Comparison of ENCODE assay signal across 29 cellular contexts in the genomic region with DNA sequence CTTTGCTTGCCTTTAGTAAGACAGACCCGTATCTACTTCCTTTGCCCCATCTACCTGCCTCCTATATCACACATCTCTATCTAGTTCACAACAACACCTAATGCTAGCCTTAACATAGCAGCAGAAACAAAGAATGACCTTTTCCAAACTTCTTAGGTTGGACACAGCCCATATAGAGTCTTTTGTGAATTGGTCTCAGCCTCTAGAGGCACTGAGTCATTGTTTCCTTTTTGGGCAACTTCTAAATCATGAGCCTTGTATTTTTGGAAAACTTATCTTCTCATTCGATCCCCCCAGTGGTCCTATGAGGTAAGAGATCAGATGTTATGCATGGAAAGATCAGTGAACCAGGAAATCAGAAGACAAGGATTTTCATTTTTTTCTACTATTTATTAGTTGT.
DNase-seq lines count a peak whose midpoint lies in the region; ATAC-seq and TF ChIP-seq lines count a peak whose summit lies in the region.
"Had no signal": no experiment of that assay in that cellular context is flagged by ENCODE, and none has a peak within 500 bp of the region (broad histone marks: within the 10 kb centered on the region; RNA-seq: fewer than 3 reads in every experiment).

No MANE protein-coding gene starts in this region.

- H3K9me3 Mint-ChIP-seq in endodermal cell: peaks cover 11% of the 10 kb centered on the region

- WGBS in IMR-90 (ENCODE audit: extremely low coverage in 2 of 2, insufficient read length in 1 of 2), 2 experiments: no CpG with 5 or more reads among the region's 2 CpGs
- WGBS in endodermal cell (ENCODE audit: insufficient coverage in 1 of 2, insufficient read length in 1 of 2), 2 experiments: 99% methylated on average over 2 of the region's 2 CpGs; no CpG with 5 or more reads in 1 of the 2 experiments
- 97% methylated on average over 1 of the region's 2 CpGs for WGBS in mesenchymal stem cell

- H3K4me1 Mint-ChIP-seq in endodermal cell: no peaks in the 10 kb centered on the region
- H3K4me1 Mint-ChIP-seq: naive thymus-derived CD8-positive, alpha-beta T cell; stimulated activated effector memory CD8-positive, alpha-beta T cell treated with anti-CD3 and anti-CD28 coated beads, Interleukin-12 subunit alpha, Interleukin-12 subunit beta, amount 100 ng/mL, for 72 hours had no signal

- H2BK15ac ChIP-seq in IMR-90 (ENCODE audit: low read depth, low read length) (0 out of 3 replicates have a peak overlapping the region, but pooled peaks have one; percentile 34), mesenchymal stem cell (ENCODE audit: low read depth, poor library complexity, severe bottlenecking) (no peak overlapping the region)

- H4K8ac ChIP-seq in IMR-90 (ENCODE audit: low read depth in 2 of 2, low read length in 2 of 2) (no peak overlapping the region), mesenchymal stem cell (ENCODE audit: low read length) (no peak overlapping the region)

- H3K4me2 ChIP-seq in IMR-90 (ENCODE audit: low read depth, low read length) (no peak overlapping the region), mesenchymal stem cell (ENCODE audit: low read length, poor library complexity, severe bottlenecking) (no peak overlapping the region)
- H3K4me2 ChIP-seq: BLaER1 treated with 17β-estradiol and CSF1 and Interleukin-3, amounts not matched to agents 10 nM and 100 nM had no signal

- H3K14ac ChIP-seq in IMR-90 (replicated peaks; ENCODE audit: low read depth, low read length): peak overlapping the region; percentile 72; the same call in 1 of the 2 replicates
- H3K14ac ChIP-seq in mesenchymal stem cell (ENCODE audit: low read length in 2 of 2): no peak overlapping the region

- H3K36me3 ChIP-seq in IMR-90 (ENCODE audit: control insufficient read depth, insufficient read depth, low read length) (no peaks in the 10 kb centered on the region), endodermal cell (ENCODE audit: control insufficient read depth, insufficient read depth, low read length) (no peaks in the 10 kb centered on the region), mesenchymal stem cell (ENCODE audit: control insufficient read depth in 1 of 2, insufficient read depth in 2 of 2, low read depth in 1 of 2, low read length in 2 of 2) (peaks cover 0 to 7% of the 10 kb centered on the region in 2 experiments)
- H3K36me3 ChIP-seq: adrenal gland; BLaER1 treated with 17β-estradiol and CSF1 and Interleukin-3, amounts not matched to agents 10 nM and 100 nM; esophagus squamous epithelium; heart left ventricle had no signal

- no peak for TF ChIP-seq POLR2A in IMR-90 (IDR thresholded peaks at IDR 0.05; ENCODE audit: low read depth, low read length)

- H2BK120ac ChIP-seq in IMR-90 (ENCODE audit: low read depth, low read length): 0 out of 2 replicates have a peak overlapping the region, but pooled peaks have one; percentile 46
- H2BK120ac ChIP-seq in mesenchymal stem cell (ENCODE audit: low read depth, low read length): no peak overlapping the region

- H3K4ac ChIP-seq in IMR-90 (ENCODE audit: low read depth, low read length): no peak overlapping the region
- no peak overlapping the region for H3K4ac ChIP-seq in mesenchymal stem cell (ENCODE audit: low read depth in 1 of 2, low read length in 2 of 2)

- H4K5ac ChIP-seq in IMR-90 (ENCODE audit: low read depth, low read length): no peak overlapping the region

- H3K27me3 ChIP-seq in IMR-90 (ENCODE audit: control insufficient read depth, insufficient read depth, low read length): no peaks in the 10 kb centered on the region
- H3K27me3 ChIP-seq in endodermal cell (ENCODE audit: control insufficient read depth, insufficient read depth, low read length, poor library complexity, severe bottlenecking): no peaks in the 10 kb centered on the region
- H3K27me3 ChIP-seq in mesenchymal stem cell (ENCODE audit: control insufficient read depth in 1 of 2, insufficient read depth in 1 of 2, low read length in 2 of 2): no peaks in the 10 kb centered on the region
- H3K27me3 ChIP-seq: adrenal gland; BLaER1 treated with 17β-estradiol and CSF1 and Interleukin-3, amounts not matched to agents 10 nM and 100 nM; esophagus squamous epithelium; heart left ventricle had no signal

- no peak overlapping the region for H3K23ac ChIP-seq in IMR-90 (ENCODE audit: low read depth, low read length)
- H3K23ac ChIP-seq in mesenchymal stem cell (ENCODE audit: low read length in 2 of 2): no peak overlapping the region

- no peak for TF ChIP-seq RAD21 in IMR-90 (IDR thresholded peaks at IDR 0.05; ENCODE audit: low read length)

- H2AK5ac ChIP-seq in IMR-90 (ENCODE audit: low read depth, low read length): no peak overlapping the region
- no peak overlapping the region for H2AK5ac ChIP-seq in mesenchymal stem cell (ENCODE audit: low read length, severe bottlenecking)

- H2BK5ac ChIP-seq in IMR-90 (ENCODE audit: low read depth, low read length, poor library complexity, severe bottlenecking) (no peak overlapping the region), mesenchymal stem cell (ENCODE audit: low read depth, low read length, poor library complexity, severe bottlenecking) (no peak overlapping the region)

- H3K4me1 ChIP-seq in IMR-90 (ENCODE audit: control insufficient read depth, insufficient read depth, low read length) (no peaks in the 10 kb centered on the region), endodermal cell (ENCODE audit: control insufficient read depth, insufficient read depth, low read length) (no peaks in the 10 kb centered on the region), mesenchymal stem cell (ENCODE audit: control insufficient read depth, insufficient read depth, low read depth, low read length) (no peaks in the 10 kb centered on the region)
- H3K4me1 ChIP-seq: BLaER1 treated with 17β-estradiol and CSF1 and Interleukin-3, amounts not matched to agents 10 nM and 100 nM; esophagus squamous epithelium; heart left ventricle had no signal

- dilution Hi-C loops in IMR-90 (cut with HindIII; ENCODE audit: low sequenced_read_pairs, unreplicated experiment): no loop called here

- H3K18ac ChIP-seq in IMR-90 (ENCODE audit: low read depth, low read length) (peak overlapping the region; percentile 64; the same call in 1 of the 2 replicates), mesenchymal stem cell (ENCODE audit: low read depth in 1 of 2, low read length in 2 of 2) (no peak overlapping the region)

- H3K79me1 ChIP-seq in IMR-90 (ENCODE audit: low read depth in 1 of 2, low read length in 2 of 2) (no peaks in the 10 kb centered on the region), mesenchymal stem cell (replicated peaks; ENCODE audit: low read length, poor library complexity, severe bottlenecking) (no peaks in the 10 kb centered on the region)

- TF ChIP-seq CTCF in AG10803 (conservative IDR thresholded peaks at IDR 0.05; ENCODE audit: low read length): 0 out of 2 replicates have a peak, but pooled peaks have one; percentile 10
- no peak for TF ChIP-seq CTCF in IMR-90 (conservative IDR thresholded peaks at IDR 0.05; ENCODE audit: low read depth, low read length)
- peak; percentile 15 for TF ChIP-seq CTCF in endodermal cell (conservative IDR thresholded peaks at IDR 0.05)

- intact Hi-C loops in IMR-90 (cut with micrococcal nuclease): no loop called here

- no TSS peak for BruUV-seq in IMR-90 (replicated peaks; lab: Mats Ljungman, UMichigan)

- CTCF ChIA-PET in IMR-90 (lab: Yijun Ruan, JAX): no interaction called here

- no peaks in the 10 kb centered on the region for H4K20me1 ChIP-seq in IMR-90 (ENCODE audit: insufficient read depth, low read length)
- H4K20me1 ChIP-seq: BLaER1 treated with 17β-estradiol and CSF1 and Interleukin-3, amounts not matched to agents 10 nM and 100 nM had no signal

- H2AK9ac ChIP-seq in IMR-90 (replicated peaks; ENCODE audit: low read depth, low read length, poor library complexity): no peak overlapping the region

- no peak overlapping the region for H4K91ac ChIP-seq in IMR-90 (ENCODE audit: insufficient read depth, low read depth, low read length)
- no peak overlapping the region for H4K91ac ChIP-seq in mesenchymal stem cell (ENCODE audit: low read length)

- H3K36me3 Mint-ChIP-seq in endodermal cell (ENCODE audit: low read depth): no peaks in the 10 kb centered on the region
- H3K36me3 Mint-ChIP-seq: stimulated activated effector memory CD8-positive, alpha-beta T cell treated with anti-CD3 and anti-CD28 coated beads, Interleukin-12 subunit alpha, Interleukin-12 subunit beta, amount 100 ng/mL, for 72 hours had no signal

- POLR2A ChIA-PET in IMR-90 (lab: Charles Lee; ENCODE audit: unreplicated experiment): no interaction called here

- no peak overlapping the region for H2AFZ ChIP-seq in IMR-90 (replicated peaks; ENCODE audit: low read length, poor library complexity)
- H2AFZ ChIP-seq in mesenchymal stem cell (ENCODE audit: low read depth, low read length): no peak overlapping the region

- no peaks in the 10 kb centered on the region for H3K9me1 ChIP-seq in IMR-90 (ENCODE audit: insufficient read depth, low read length)

- peak overlapping the region; percentile 49; the same call in 1 of the 2 replicates for H2BK20ac ChIP-seq in IMR-90 (ENCODE audit: low read depth, low read length)

- H3K4me3 Mint-ChIP-seq in endodermal cell: no peak overlapping the region
- H3K4me3 Mint-ChIP-seq: activated T-cell treated with anti-CD3 and anti-CD28 coated beads, Interleukin-2, amount 50 U/mL, for 24 hours; effector memory CD8-positive, alpha-beta T cell; naive thymus-derived CD8-positive, alpha-beta T cell; stimulated activated effector memory CD8-positive, alpha-beta T cell treated with anti-CD3 and anti-CD28 coated beads, Interleukin-12 subunit alpha, Interleukin-12 subunit beta, amount 100 ng/mL, for 72 hours had no signal

- H3K27ac ChIP-seq in IMR-90 (ENCODE audit: insufficient read depth, low read length): no peak overlapping the region
- no peak overlapping the region for H3K27ac ChIP-seq in endodermal cell (ENCODE audit: low read depth, low read length)
- H3K27ac ChIP-seq in mesenchymal stem cell (ENCODE audit: low read length, poor library complexity, severe bottlenecking): no peak overlapping the region
- H3K27ac ChIP-seq: adrenal gland; BLaER1 treated with 17β-estradiol and CSF1 and Interleukin-3, amounts not matched to agents 10 nM and 100 nM; esophagus squamous epithelium; heart left ventricle had no signal

- no peak overlapping the region for H3K56ac ChIP-seq in IMR-90 (ENCODE audit: extremely low read depth, insufficient read depth, low read length)

- no peak overlapping the region for H3K4me3 ChIP-seq in AG10803 (ENCODE audit: low read length)
- no peak overlapping the region for H3K4me3 ChIP-seq in IMR-90 (ENCODE audit: insufficient read depth, low read depth, low read length)
- H3K4me3 ChIP-seq in endodermal cell (ENCODE audit: low read length): no peak overlapping the region
- H3K4me3 ChIP-seq in mesenchymal stem cell (ENCODE audit: insufficient read depth in 1 of 2, low read depth in 1 of 2, low read length in 2 of 2): no peak overlapping the region
- H3K4me3 ChIP-seq: adrenal gland; BLaER1 treated with 17β-estradiol and CSF1 and Interleukin-3, amounts not matched to agents 10 nM and 100 nM; esophagus squamous epithelium; heart left ventricle had no signal

- ATAC-seq in IMR-90 (ENCODE audit: low read depth): peak; percentile 27; the same call in 1 of the 2 replicates
- ATAC-seq in HG03442 (IDR thresholded peaks at IDR 0.05; ENCODE audit: unreplicated experiment): no peak
- no peak for ATAC-seq in HG02642 (IDR thresholded peaks at IDR 0.05; ENCODE audit: poor library complexity, unreplicated experiment)
- ATAC-seq: effector memory CD8-positive, alpha-beta T cell; heart left ventricle; naive thymus-derived CD8-positive, alpha-beta T cell; stimulated activated effector memory CD8-positive, alpha-beta T cell treated with anti-CD3 and anti-CD28 coated beads, Interleukin-12 subunit alpha, Interleukin-12 subunit beta, amount 100 ng/mL, for 72 hours had no signal

- DNase-seq in AG10803 (ENCODE audit: low read depth) (peak; percentile 21), IMR-90 (peak; percentile 35), endodermal cell (no peak), mesenchymal stem cell (no peak), NCI-H1048 (lab: John Stamatoyannopoulos, UW) (no peak), C1 segment of cervical spinal cord (lab: John Stamatoyannopoulos, UW) (no peak)
- DNase-seq: ACHN; activated CD4-positive, alpha-beta T cell treated with anti-CD3 and anti-CD28 coated beads for 4 hours; activated CD8-positive, alpha-beta memory T cell treated with anti-CD3 and anti-CD28 coated beads for 24 hours; activated naive CD4-positive, alpha-beta T cell; activated T-cell treated with anti-CD3 and anti-CD28 coated beads, Interleukin-2, amount 50 U/mL, for 24 hours; adrenal gland; DMS79 treated with DMSO at 0.1 percent for 48 hours; effector memory CD8-positive, alpha-beta T cell; esophagus squamous epithelium; heart left ventricle; KBM-7; MV-4-11; naive thymus-derived CD8-positive, alpha-beta T cell; NCI-H187 treated with DMSO at 0.1 percent for 48 hours; NCI-H2227 treated with DMSO at 0.1 percent for 48 hours; NCI-H748 treated with DMSO at 0.1 percent for 48 hours; occipital lobe; small intestine; stimulated activated CD4-positive, alpha-beta T cell treated with anti-CD3 and anti-CD28 coated beads, Interleukin-1b, Interleukin-23, amount 100 ng/mL, for 48 hours had no signal

- peaks cover 3% of the 10 kb centered on the region for H3K27me3 Mint-ChIP-seq in endodermal cell (ENCODE audit: insufficient read depth)
- H3K27me3 Mint-ChIP-seq: activated T-cell treated with anti-CD3 and anti-CD28 coated beads, Interleukin-2, amount 50 U/mL, for 24 hours had no signal

- no peak overlapping the region for H3K27ac Mint-ChIP-seq in endodermal cell
- H3K27ac Mint-ChIP-seq: activated T-cell treated with anti-CD3 and anti-CD28 coated beads, Interleukin-2, amount 50 U/mL, for 24 hours; effector memory CD8-positive, alpha-beta T cell; naive thymus-derived CD8-positive, alpha-beta T cell; stimulated activated effector memory CD8-positive, alpha-beta T cell treated with anti-CD3 and anti-CD28 coated beads, Interleukin-12 subunit alpha, Interleukin-12 subunit beta, amount 100 ng/mL, for 72 hours had no signal

- in situ Hi-C loops in IMR-90 (cut with MboI; ENCODE audit: low sequenced_read_pairs): no loop called here

- H3K9ac ChIP-seq in IMR-90 (ENCODE audit: low read depth, low read length): no peak overlapping the region
- H3K9ac ChIP-seq in endodermal cell (ENCODE audit: extremely low read depth, low read length, poor library complexity, severe bottlenecking): no peak overlapping the region
- H3K9ac ChIP-seq in mesenchymal stem cell (ENCODE audit: low read length): peak overlapping the region; percentile 67
- H3K9ac ChIP-seq: BLaER1 treated with 17β-estradiol and CSF1 and Interleukin-3, amounts not matched to agents 10 nM and 100 nM had no signal

- no peak overlapping the region for H2BK12ac ChIP-seq in mesenchymal stem cell (ENCODE audit: low read length in 2 of 2)

- peaks cover 7% of the 10 kb centered on the region for H3K9me3 ChIP-seq in IMR-90 (ENCODE audit: control insufficient read depth, insufficient read depth, low read length)
- H3K9me3 ChIP-seq in endodermal cell (ENCODE audit: control insufficient read depth, low read length): peaks cover 9% of the 10 kb centered on the region
- peaks cover 16% of the 10 kb centered on the region for H3K9me3 ChIP-seq in mesenchymal stem cell (ENCODE audit: control insufficient read depth, low read length)

Comparison
In these comparisons a context has a peak if more than half of its experiments do, and no peak if none do; other contexts are left out.
1. DNase-seq: peak in AG10803 (single experiment) and IMR-90 (single experiment); none in endodermal cell (single experiment), mesenchymal stem cell (single experiment), NCI-H1048 (single experiment) and C1 segment of cervical spinal cord (0 of 14).